ENCODE assay signal across 2 cellular contexts in the genomic region with DNA sequence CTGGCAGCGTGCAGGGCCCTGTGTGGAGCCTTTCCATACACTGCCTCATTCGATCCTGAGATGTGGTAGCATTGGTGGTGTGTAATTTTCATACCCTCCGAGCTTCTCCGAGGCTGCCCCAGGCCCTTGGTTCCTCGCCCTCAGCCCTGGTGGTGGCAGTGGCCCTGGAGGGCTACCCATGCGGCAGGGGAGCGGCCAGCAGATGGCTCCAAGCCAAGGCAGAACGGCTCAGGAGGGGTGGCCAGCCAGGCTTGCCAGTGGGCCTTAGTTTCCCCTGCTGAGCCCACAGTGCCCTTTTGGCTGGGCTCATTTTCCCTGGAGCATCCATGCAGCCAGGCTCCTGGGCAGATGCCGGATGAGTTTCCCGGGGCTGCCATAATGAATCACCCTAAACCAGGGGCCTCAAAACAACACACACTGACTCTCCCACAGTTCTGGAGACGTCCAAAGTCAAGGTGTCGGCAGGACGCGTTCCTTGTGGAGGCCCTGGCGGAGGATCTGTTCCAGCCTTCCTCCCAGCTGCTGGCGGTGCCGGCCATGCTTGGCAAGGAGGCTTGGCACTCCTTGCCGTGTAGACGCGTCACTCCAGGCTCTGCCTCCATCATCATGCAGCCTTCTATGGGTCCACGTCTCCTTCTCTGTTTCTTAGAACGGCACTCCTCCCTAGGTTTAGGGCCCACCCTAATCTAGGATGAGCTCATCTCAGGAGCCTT.
TF ChIP-seq lines count a peak whose summit lies in the region.

No MANE protein-coding gene starts in this region.

TF ChIP-seq in IMR-90, 13 proteins besides CTCF, POLR2A, EP300 and RAD21:
- TF ChIP-seq SMC3 (IDR thresholded peaks at IDR 0.05; ENCODE audit: low read depth, low read length): no peak
- no peak for TF ChIP-seq MAFK (IDR thresholded peaks at IDR 0.05; ENCODE audit: low read depth, low read length)
- no peak for TF ChIP-seq CEBPB (IDR thresholded peaks at IDR 0.05; ENCODE audit: low read depth, low read length)
- TF ChIP-seq, protein P1, sequence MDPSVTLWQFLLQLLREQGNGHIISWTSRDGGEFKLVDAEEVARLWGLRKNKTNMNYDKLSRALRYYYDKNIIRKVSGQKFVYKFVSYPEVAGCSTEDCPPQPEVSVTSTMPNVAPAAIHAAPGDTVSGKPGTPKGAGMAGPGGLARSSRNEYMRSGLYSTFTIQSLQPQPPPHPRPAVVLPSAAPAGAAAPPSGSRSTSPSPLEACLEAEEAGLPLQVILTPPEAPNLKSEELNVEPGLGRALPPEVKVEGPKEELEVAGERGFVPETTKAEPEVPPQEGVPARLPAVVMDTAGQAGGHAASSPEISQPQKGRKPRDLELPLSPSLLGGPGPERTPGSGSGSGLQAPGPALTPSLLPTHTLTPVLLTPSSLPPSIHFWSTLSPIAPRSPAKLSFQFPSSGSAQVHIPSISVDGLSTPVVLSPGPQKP (IDR thresholded peaks at IDR 0.05; ENCODE audit: borderline replicate concordance, low read depth, low read length): no peak
- no peak for TF ChIP-seq MAZ (IDR thresholded peaks at IDR 0.05; ENCODE audit: borderline replicate concordance, low read depth, low read length)
- no peak for TF ChIP-seq RCOR1 (IDR thresholded peaks at IDR 0.05; ENCODE audit: insufficient replicate concordance, low read length)
- TF ChIP-seq CHD1 (IDR thresholded peaks at IDR 0.05; ENCODE audit: low read depth, low read length): no peak
- TF ChIP-seq FOS (IDR thresholded peaks at IDR 0.05; ENCODE audit: low read depth, low read length): no peak
- no peak for TF ChIP-seq BHLHE40 (IDR thresholded peaks at IDR 0.05; ENCODE audit: low read depth, low read length)
TF ChIP-seq in IMR-90: peak in this region for 0.

TF ChIP-seq in WTC11, 78 proteins besides CTCF, POLR2A, EP300 and RAD21:
- TF ChIP-seq ZNF263 (CRISPR knock-in tag; IDR thresholded peaks at IDR 0.05; ENCODE audit: low read depth): no peak
- TF ChIP-seq, protein P2, sequence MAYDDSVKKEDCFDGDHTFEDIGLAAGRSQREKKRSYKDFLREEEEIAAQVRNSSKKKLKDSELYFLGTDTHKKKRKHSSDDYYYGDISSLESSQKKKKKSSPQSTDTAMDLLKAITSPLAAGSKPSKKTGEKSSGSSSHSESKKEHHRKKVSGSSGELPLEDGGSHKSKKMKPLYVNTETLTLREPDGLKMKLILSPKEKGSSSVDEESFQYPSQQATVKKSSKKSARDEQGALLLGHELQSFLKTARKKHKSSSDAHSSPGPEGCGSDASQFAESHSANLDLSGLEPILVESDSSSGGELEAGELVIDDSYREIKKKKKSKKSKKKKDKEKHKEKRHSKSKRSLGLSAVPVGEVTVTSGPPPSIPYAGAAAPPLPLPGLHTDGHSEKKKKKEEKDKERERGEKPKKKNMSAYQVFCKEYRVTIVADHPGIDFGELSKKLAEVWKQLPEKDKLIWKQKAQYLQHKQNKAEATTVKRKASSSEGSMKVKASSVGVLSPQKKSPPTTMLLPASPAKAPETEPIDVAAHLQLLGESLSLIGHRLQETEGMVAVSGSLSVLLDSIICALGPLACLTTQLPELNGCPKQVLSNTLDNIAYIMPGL (CRISPR knock-in tag; IDR thresholded peaks at IDR 0.05): no peak
- TF ChIP-seq, protein P3, sequence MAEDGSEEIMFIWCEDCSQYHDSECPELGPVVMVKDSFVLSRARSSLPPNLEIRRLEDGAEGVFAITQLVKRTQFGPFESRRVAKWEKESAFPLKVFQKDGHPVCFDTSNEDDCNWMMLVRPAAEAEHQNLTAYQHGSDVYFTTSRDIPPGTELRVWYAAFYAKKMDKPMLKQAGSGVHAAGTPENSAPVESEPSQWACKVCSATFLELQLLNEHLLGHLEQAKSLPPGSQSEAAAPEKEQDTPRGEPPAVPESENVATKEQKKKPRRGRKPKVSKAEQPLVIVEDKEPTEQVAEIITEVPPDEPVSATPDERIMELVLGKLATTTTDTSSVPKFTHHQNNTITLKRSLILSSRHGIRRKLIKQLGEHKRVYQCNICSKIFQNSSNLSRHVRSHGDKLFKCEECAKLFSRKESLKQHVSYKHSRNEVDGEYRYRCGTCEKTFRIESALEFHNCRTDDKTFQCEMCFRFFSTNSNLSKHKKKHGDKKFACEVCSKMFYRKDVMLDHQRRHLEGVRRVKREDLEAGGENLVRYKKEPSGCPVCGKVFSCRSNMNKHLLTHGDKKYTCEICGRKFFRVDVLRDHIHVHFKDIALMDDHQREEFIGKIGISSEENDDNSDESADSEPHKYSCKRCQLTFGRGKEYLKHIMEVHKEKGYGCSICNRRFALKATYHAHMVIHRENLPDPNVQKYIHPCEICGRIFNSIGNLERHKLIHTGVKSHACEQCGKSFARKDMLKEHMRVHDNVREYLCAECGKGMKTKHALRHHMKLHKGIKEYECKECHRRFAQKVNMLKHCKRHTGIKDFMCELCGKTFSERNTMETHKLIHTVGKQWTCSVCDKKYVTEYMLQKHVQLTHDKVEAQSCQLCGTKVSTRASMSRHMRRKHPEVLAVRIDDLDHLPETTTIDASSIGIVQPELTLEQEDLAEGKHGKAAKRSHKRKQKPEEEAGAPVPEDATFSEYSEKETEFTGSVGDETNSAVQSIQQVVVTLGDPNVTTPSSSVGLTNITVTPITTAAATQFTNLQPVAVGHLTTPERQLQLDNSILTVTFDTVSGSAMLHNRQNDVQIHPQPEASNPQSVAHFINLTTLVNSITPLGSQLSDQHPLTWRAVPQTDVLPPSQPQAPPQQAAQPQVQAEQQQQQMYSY (CRISPR knock-in tag; IDR thresholded peaks at IDR 0.05): no peak
- TF ChIP-seq TP53 (CRISPR knock-in tag; IDR thresholded peaks at IDR 0.05): no peak
- TF ChIP-seq, protein P4, sequence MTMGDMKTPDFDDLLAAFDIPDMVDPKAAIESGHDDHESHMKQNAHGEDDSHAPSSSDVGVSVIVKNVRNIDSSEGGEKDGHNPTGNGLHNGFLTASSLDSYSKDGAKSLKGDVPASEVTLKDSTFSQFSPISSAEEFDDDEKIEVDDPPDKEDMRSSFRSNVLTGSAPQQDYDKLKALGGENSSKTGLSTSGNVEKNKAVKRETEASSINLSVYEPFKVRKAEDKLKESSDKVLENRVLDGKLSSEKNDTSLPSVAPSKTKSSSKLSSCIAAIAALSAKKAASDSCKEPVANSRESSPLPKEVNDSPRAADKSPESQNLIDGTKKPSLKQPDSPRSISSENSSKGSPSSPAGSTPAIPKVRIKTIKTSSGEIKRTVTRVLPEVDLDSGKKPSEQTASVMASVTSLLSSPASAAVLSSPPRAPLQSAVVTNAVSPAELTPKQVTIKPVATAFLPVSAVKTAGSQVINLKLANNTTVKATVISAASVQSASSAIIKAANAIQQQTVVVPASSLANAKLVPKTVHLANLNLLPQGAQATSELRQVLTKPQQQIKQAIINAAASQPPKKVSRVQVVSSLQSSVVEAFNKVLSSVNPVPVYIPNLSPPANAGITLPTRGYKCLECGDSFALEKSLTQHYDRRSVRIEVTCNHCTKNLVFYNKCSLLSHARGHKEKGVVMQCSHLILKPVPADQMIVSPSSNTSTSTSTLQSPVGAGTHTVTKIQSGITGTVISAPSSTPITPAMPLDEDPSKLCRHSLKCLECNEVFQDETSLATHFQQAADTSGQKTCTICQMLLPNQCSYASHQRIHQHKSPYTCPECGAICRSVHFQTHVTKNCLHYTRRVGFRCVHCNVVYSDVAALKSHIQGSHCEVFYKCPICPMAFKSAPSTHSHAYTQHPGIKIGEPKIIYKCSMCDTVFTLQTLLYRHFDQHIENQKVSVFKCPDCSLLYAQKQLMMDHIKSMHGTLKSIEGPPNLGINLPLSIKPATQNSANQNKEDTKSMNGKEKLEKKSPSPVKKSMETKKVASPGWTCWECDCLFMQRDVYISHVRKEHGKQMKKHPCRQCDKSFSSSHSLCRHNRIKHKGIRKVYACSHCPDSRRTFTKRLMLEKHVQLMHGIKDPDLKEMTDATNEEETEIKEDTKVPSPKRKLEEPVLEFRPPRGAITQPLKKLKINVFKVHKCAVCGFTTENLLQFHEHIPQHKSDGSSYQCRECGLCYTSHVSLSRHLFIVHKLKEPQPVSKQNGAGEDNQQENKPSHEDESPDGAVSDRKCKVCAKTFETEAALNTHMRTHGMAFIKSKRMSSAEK (CRISPR knock-in tag; IDR thresholded peaks at IDR 0.05; ENCODE audit: borderline replicate concordance): no peak
- TF ChIP-seq IRF2 (CRISPR knock-in tag; IDR thresholded peaks at IDR 0.05; ENCODE audit: borderline replicate concordance, low read depth): no peak
- no peak for TF ChIP-seq NR3C1 (CRISPR knock-in tag; conservative IDR thresholded peaks at IDR 0.05; ENCODE audit: low read depth)
- no peak for TF ChIP-seq SP1 (CRISPR knock-in tag; conservative IDR thresholded peaks at IDR 0.05)
- TF ChIP-seq, protein P5, sequence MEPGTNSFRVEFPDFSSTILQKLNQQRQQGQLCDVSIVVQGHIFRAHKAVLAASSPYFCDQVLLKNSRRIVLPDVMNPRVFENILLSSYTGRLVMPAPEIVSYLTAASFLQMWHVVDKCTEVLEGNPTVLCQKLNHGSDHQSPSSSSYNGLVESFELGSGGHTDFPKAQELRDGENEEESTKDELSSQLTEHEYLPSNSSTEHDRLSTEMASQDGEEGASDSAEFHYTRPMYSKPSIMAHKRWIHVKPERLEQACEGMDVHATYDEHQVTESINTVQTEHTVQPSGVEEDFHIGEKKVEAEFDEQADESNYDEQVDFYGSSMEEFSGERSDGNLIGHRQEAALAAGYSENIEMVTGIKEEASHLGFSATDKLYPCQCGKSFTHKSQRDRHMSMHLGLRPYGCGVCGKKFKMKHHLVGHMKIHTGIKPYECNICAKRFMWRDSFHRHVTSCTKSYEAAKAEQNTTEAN (CRISPR knock-in tag; IDR thresholded peaks at IDR 0.05): no peak
- no peak for TF ChIP-seq ETV6 (CRISPR knock-in tag; IDR thresholded peaks at IDR 0.05)
- TF ChIP-seq TCF7 (CRISPR knock-in tag; IDR thresholded peaks at IDR 0.05; ENCODE audit: low read depth): no peak
- TF ChIP-seq ZNF423 (CRISPR knock-in tag; IDR thresholded peaks at IDR 0.05): no peak
- TF ChIP-seq, protein P6, sequence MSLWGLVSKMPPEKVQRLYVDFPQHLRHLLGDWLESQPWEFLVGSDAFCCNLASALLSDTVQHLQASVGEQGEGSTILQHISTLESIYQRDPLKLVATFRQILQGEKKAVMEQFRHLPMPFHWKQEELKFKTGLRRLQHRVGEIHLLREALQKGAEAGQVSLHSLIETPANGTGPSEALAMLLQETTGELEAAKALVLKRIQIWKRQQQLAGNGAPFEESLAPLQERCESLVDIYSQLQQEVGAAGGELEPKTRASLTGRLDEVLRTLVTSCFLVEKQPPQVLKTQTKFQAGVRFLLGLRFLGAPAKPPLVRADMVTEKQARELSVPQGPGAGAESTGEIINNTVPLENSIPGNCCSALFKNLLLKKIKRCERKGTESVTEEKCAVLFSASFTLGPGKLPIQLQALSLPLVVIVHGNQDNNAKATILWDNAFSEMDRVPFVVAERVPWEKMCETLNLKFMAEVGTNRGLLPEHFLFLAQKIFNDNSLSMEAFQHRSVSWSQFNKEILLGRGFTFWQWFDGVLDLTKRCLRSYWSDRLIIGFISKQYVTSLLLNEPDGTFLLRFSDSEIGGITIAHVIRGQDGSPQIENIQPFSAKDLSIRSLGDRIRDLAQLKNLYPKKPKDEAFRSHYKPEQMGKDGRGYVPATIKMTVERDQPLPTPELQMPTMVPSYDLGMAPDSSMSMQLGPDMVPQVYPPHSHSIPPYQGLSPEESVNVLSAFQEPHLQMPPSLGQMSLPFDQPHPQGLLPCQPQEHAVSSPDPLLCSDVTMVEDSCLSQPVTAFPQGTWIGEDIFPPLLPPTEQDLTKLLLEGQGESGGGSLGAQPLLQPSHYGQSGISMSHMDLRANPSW (CRISPR knock-in tag; conservative IDR thresholded peaks at IDR 0.05; ENCODE audit: low read depth): no peak
- TF ChIP-seq ATF1 (CRISPR knock-in tag; IDR thresholded peaks at IDR 0.05): no peak
- TF ChIP-seq ZNF219 (CRISPR knock-in tag; IDR thresholded peaks at IDR 0.05; ENCODE audit: borderline replicate concordance): no peak
